In the genomic region with DNA sequence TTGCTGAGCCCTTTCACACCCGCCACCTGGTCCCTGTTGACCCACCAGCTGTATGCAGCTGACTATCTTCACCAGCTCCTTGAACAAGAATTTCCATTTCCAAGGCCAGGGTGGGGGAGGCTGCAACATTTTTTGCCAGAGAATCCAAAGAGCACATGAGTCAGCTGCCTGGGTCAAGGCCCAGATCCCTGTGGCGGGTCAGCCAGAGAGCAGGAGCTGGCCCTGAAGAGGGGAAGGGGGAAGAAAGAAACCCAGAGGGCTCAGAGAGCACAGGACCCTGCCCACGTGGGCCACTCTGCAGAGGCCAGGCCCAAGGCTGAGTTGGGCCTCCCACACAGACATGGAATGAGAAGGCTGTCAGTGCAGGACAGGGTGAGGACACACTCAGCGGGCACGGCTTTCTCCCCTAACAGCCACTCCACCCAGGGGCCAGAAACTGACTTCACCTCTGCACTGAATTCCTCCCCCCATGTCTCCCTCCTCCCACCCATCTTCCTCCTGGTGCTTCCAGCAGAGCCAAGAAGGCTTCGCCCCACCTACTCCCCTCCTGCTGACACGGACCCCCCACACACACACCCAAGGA, we compare ENCODE assay signal across 1 cellular context.
A peak's percentile ranks its signal among the peaks of the same experiment; 100 is the strongest.
TF ChIP-seq lines count a peak whose summit lies in the region.

No MANE protein-coding gene starts in this region.

TF ChIP-seq in HepG2, 621 proteins besides CTCF, POLR2A, EP300 and RAD21 (continued from another document and continues in another):
- TF ChIP-seq, protein P1, sequence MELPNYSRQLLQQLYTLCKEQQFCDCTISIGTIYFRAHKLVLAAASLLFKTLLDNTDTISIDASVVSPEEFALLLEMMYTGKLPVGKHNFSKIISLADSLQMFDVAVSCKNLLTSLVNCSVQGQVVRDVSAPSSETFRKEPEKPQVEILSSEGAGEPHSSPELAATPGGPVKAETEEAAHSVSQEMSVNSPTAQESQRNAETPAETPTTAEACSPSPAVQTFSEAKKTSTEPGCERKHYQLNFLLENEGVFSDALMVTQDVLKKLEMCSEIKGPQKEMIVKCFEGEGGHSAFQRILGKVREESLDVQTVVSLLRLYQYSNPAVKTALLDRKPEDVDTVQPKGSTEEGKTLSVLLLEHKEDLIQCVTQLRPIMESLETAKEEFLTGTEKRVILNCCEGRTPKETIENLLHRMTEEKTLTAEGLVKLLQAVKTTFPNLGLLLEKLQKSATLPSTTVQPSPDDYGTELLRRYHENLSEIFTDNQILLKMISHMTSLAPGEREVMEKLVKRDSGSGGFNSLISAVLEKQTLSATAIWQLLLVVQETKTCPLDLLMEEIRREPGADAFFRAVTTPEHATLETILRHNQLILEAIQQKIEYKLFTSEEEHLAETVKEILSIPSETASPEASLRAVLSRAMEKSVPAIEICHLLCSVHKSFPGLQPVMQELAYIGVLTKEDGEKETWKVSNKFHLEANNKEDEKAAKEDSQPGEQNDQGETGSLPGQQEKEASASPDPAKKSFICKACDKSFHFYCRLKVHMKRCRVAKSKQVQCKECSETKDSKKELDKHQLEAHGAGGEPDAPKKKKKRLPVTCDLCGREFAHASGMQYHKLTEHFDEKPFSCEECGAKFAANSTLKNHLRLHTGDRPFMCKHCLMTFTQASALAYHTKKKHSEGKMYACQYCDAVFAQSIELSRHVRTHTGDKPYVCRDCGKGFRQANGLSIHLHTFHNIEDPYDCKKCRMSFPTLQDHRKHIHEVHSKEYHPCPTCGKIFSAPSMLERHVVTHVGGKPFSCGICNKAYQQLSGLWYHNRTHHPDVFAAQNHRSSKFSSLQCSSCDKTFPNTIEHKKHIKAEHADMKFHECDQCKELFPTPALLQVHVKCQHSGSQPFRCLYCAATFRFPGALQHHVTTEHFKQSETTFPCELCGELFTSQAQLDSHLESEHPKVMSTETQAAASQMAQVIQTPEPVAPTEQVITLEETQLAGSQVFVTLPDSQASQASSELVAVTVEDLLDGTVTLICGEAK (IDR thresholded peaks at IDR 0.05): no peak
- TF ChIP-seq, protein P1 (CRISPR knock-in tag; IDR thresholded peaks at IDR 0.05): no peak
- TF ChIP-seq ARNT (IDR thresholded peaks at IDR 0.05) (no peak), NR2F1 (CRISPR knock-in tag; IDR thresholded peaks at IDR 0.05) (peak; percentile 54 to 70; a peak in 2 of 4 replicates), ATRX (CRISPR knock-in tag; IDR thresholded peaks at IDR 0.05; ENCODE audit: borderline replicate concordance) (no peak), JUNB (CRISPR knock-in tag; IDR thresholded peaks at IDR 0.05; ENCODE audit: borderline replicate concordance) (no peak), NBN (conservative IDR thresholded peaks at IDR 0.05) (no peak), TOE1 (CRISPR knock-in tag; IDR thresholded peaks at IDR 0.05) (no peak), EED (CRISPR knock-in tag; IDR thresholded peaks at IDR 0.05) (no peak), NAIF1 (CRISPR knock-in tag; IDR thresholded peaks at IDR 0.05; ENCODE audit: borderline replicate concordance) (no peak), RBM22 (optimal IDR thresholded peaks at IDR 0.05; ENCODE audit: low read length) (no peak), HCFC1 (IDR thresholded peaks at IDR 0.05; ENCODE audit: low read depth, low read length) (no peak), MIER2 (CRISPR knock-in tag; IDR thresholded peaks at IDR 0.05) (no peak), EHMT2 (IDR thresholded peaks at IDR 0.05; ENCODE audit: borderline replicate concordance, low read depth, low read length) (no peak), MEIS2 (CRISPR knock-in tag; IDR thresholded peaks at IDR 0.05) (no peak), SALL1 (CRISPR knock-in tag; IDR thresholded peaks at IDR 0.05) (0 out of 2 replicates have a peak, but pooled peaks have one; percentile 57), MXI1 (IDR thresholded peaks at IDR 0.05; ENCODE audit: borderline replicate concordance, low read depth, low read length) (0 out of 3 replicates have a peak, but pooled peaks have one; percentile 17), SNAI1 (CRISPR knock-in tag; IDR thresholded peaks at IDR 0.05; ENCODE audit: borderline replicate concordance) (no peak), ZNF44 (CRISPR knock-in tag; IDR thresholded peaks at IDR 0.05) (no peak), ZNF777 (CRISPR knock-in tag; IDR thresholded peaks at IDR 0.05) (no peak), GATAD2A (CRISPR knock-in tag; IDR thresholded peaks at IDR 0.05) (peak; percentile 45; the same call in 1 of the 2 replicates), THYN1 (CRISPR knock-in tag; IDR thresholded peaks at IDR 0.05; ENCODE audit: borderline replicate concordance, low read depth) (no peak), PCBP2 (optimal IDR thresholded peaks at IDR 0.05; ENCODE audit: low read depth, low read length, poor library complexity, severe bottlenecking) (no peak), ZNF234 (CRISPR knock-in tag; conservative IDR thresholded peaks at IDR 0.05) (no peak), SMAD1 (CRISPR knock-in tag; IDR thresholded peaks at IDR 0.05; ENCODE audit: borderline replicate concordance, low read depth) (no peak), ZNF543 (CRISPR knock-in tag; IDR thresholded peaks at IDR 0.05) (0 out of 2 replicates have a peak, but pooled peaks have one; percentile 25), KDM3A (CRISPR knock-in tag; IDR thresholded peaks at IDR 0.05; ENCODE audit: low read depth) (0 out of 2 replicates have a peak, but pooled peaks have one; percentile 21), SOX6 (IDR thresholded peaks at IDR 0.05) (no peak), SOX6 (CRISPR knock-in tag; IDR thresholded peaks at IDR 0.05) (0 out of 2 replicates have a peak, but pooled peaks have one; percentile 15), SPEN (CRISPR knock-in tag; IDR thresholded peaks at IDR 0.05; ENCODE audit: low read depth) (no peak), SOX5 (CRISPR knock-in tag; IDR thresholded peaks at IDR 0.05; ENCODE audit: borderline replicate concordance) (no peak), ZFP36 (IDR thresholded peaks at IDR 0.05; ENCODE audit: borderline replicate concordance, low read depth, low read length, partially characterized antibody) (no peak), ZC3H4 (CRISPR knock-in tag; IDR thresholded peaks at IDR 0.05; ENCODE audit: borderline replicate concordance) (no peak)
- TF ChIP-seq, protein P2, sequence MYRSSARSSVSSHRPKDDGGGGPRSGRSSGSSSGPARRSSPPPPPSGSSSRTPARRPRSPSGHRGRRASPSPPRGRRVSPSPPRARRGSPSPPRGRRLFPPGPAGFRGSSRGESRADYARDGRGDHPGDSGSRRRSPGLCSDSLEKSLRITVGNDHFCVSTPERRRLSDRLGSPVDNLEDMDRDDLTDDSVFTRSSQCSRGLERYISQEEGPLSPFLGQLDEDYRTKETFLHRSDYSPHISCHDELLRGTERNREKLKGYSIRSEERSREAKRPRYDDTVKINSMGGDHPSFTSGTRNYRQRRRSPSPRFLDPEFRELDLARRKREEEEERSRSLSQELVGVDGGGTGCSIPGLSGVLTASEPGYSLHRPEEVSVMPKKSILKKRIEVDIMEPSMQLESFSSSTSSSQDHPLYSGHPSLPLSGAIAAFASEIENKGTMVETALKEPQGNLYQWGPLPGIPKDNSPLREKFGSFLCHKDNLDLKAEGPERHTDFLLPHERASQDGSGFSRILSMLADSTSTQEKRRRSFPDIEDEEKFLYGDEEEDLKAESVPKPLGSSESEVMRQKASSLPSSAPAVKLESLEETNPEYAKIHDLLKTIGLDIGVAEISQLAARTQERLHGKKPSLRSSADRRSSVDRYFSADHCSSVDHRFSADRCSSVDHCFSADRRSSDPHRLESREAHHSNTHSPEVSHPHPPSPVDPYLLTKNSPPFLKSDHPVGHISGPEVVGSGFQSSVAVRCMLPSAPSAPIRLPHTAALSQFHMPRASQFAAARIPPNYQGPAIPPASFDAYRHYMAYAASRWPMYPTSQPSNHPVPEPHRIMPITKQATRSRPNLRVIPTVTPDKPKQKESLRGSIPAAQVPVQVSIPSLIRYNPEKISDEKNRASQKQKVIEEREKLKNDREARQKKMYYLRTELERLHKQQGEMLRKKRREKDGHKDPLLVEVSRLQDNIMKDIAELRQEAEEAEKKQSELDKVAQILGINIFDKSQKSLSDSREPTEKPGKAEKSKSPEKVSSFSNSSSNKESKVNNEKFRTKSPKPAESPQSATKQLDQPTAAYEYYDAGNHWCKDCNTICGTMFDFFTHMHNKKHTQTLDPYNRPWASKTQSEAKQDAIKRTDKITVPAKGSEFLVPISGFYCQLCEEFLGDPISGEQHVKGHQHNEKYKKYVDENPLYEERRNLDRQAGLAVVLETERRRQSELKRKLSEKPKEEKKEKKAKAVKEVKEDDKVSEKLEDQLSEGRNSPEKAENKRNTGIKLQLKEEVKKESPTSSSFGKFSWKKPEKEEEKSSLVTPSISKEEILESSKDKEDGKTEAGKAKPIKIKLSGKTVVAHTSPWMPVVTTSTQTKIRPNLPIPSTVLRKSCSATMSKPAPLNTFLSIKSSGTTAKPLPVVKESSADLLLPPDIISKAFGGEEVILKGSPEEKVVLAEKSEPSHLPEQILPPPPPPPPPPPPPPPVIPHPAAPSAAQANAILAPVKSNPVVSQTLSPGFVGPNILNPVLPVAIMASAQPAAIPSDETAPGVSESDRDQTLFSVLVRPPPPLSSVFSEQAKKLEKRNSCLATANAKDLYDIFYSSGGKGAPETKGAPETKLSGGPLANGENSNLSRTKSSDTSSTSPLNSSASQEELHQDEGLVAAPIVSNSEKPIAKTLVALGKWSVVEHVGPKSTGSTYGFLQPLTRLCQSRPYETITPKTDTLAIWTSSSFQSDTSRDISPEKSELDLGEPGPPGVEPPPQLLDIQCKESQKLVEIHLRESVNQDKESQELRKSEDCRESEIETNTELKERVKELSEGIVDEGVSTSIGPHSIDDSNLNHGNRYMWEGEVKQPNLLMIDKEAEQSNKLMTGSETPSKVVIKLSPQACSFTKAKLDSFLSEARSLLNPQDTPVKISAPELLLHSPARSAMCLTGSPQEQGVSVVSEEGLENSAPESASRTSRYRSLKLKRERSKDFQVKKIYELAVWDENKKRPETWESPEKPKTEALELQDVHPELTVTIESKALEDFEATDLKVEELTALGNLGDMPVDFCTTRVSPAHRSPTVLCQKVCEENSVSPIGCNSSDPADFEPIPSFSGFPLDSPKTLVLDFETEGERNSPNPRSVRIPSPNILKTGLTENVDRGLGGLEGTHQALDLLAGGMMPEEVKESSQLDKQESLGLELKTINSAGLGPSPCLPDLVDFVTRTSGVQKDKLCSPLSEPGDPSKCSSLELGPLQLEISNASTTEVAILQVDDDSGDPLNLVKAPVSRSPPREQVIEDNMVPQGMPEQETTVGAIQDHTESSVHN (CRISPR knock-in tag; IDR thresholded peaks at IDR 0.05): no peak
- TF ChIP-seq, protein P3, sequence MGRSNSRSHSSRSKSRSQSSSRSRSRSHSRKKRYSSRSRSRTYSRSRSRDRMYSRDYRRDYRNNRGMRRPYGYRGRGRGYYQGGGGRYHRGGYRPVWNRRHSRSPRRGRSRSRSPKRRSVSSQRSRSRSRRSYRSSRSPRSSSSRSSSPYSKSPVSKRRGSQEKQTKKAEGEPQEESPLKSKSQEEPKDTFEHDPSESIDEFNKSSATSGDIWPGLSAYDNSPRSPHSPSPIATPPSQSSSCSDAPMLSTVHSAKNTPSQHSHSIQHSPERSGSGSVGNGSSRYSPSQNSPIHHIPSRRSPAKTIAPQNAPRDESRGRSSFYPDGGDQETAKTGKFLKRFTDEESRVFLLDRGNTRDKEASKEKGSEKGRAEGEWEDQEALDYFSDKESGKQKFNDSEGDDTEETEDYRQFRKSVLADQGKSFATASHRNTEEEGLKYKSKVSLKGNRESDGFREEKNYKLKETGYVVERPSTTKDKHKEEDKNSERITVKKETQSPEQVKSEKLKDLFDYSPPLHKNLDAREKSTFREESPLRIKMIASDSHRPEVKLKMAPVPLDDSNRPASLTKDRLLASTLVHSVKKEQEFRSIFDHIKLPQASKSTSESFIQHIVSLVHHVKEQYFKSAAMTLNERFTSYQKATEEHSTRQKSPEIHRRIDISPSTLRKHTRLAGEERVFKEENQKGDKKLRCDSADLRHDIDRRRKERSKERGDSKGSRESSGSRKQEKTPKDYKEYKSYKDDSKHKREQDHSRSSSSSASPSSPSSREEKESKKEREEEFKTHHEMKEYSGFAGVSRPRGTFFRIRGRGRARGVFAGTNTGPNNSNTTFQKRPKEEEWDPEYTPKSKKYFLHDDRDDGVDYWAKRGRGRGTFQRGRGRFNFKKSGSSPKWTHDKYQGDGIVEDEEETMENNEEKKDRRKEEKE (IDR thresholded peaks at IDR 0.05): no peak
- TF ChIP-seq, protein P4, sequence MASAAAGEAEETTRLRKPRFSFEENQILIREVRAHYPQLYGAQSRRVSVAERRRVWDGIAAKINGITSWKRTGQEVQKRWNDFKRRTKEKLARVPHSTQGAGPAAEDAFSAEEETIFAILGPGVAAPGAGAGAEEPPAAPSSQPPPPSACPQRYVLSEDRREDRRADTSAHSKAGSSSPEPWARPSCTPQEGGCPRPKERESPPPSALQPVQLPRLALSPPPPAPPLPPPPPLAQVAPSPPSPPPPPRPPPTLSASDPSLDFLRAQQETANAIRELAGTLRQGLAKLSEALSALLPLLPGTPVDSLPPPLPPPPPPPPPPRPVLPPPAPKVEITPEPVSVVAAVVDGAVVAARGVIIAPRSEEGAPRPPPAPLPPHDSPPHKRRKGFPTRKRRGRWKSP (CRISPR knock-in tag; IDR thresholded peaks at IDR 0.05): no peak
- TF ChIP-seq, protein P5, sequence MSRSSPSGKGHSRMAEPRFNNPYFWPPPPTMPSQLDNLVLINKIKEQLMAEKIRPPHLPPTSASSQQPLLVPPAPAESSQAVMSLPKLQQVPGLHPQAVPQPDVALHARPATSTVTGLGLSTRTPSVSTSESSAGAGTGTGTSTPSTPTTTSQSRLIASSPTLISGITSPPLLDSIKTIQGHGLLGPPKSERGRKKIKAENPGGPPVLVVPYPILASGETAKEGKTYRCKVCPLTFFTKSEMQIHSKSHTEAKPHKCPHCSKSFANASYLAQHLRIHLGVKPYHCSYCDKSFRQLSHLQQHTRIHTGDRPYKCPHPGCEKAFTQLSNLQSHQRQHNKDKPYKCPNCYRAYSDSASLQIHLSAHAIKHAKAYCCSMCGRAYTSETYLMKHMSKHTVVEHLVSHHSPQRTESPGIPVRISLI (CRISPR knock-in tag; IDR thresholded peaks at IDR 0.05; ENCODE audit: borderline replicate concordance): 0 out of 2 replicates have a peak, but pooled peaks have one; percentile 18
